ENCODE assay signal across 8 cellular contexts in genomic region chr15:74432968-74433591, GRCh38. TPM values are rescaled to one million over a fixed set of nuclear protein-coding genes. Genes with fewer than 3 reads are reported as not detected.
DNase-seq lines count a peak whose midpoint lies in the region; ATAC-seq and TF ChIP-seq lines count a peak whose summit lies in the region.

No MANE protein-coding gene starts in this region.

- peaks cover 9% of the 10 kb centered on the region for H3K79me1 ChIP-seq in neuronal stem cell (ENCODE audit: low read depth, low read length)

- no peaks in the 10 kb centered on the region for H3K36me3 Mint-ChIP-seq in T-helper 2 cell treated with Interferon-gamma antibody and Interleukin-4, amounts not matched to agents 5 μg/mL and 100 μg/mL, for 36 hours (ENCODE audit: low read depth)
- no peaks in the 10 kb centered on the region for H3K36me3 Mint-ChIP-seq in endodermal cell (ENCODE audit: low read depth)

- H4K91ac ChIP-seq in neuronal stem cell (ENCODE audit: low read depth, low read length, poor library complexity), result no peak overlapping the region

- H3K9ac ChIP-seq in PC-3 (ENCODE audit: low read length) (peak overlapping the region; percentile 91), endodermal cell (ENCODE audit: extremely low read depth, low read length, poor library complexity, severe bottlenecking) (peak overlapping the region; percentile 53), neuronal stem cell (ENCODE audit: low read depth, low read length, poor library complexity) (peak overlapping the region; percentile 90)

- H3K9me2 ChIP-seq in PC-3 (replicated peaks; ENCODE audit: low read length), result no peaks in the 10 kb centered on the region

- intact Hi-C loops in PC-3 (cut with micrococcal nuclease), result loop anchor here (1.0 to 5.0 kb wide), 2 partner anchors 13 to 36 kb away; no protein-coding TSS in a partner anchor

- H3K4me1 Mint-ChIP-seq in T-helper 2 cell treated with Interferon-gamma antibody and Interleukin-4, amounts not matched to agents 5 μg/mL and 100 μg/mL, for 36 hours (ENCODE audit: low read depth), result peaks cover 38% of the 10 kb centered on the region
- H3K4me1 Mint-ChIP-seq in endodermal cell, result peaks cover 18% of the 10 kb centered on the region

- H3K79me2 ChIP-seq in PC-3 (ENCODE audit: low read length), result peaks cover 66% of the 10 kb centered on the region

- no peak overlapping the region for H3K4ac ChIP-seq in neuronal stem cell (ENCODE audit: low read length)

- H3K4me1 ChIP-seq in PC-3 (ENCODE audit: insufficient read depth, low read length) (peaks cover 40% of the 10 kb centered on the region), endodermal cell (ENCODE audit: control insufficient read depth, insufficient read depth, low read length) (peaks cover 9% of the 10 kb centered on the region), neuronal stem cell (ENCODE audit: control insufficient read depth in 2 of 2, insufficient read depth in 1 of 2, low read depth in 1 of 2, low read length in 2 of 2) (peaks cover 16 to 21% of the 10 kb centered on the region in 2 donors)

- no peak overlapping the region for H2AFZ ChIP-seq in PC-3 (ENCODE audit: low read length)
- H2AFZ ChIP-seq in neuronal stem cell (ENCODE audit: low read length), result peak overlapping the region; percentile 94

- no peak for DNase-seq in T-helper 2 cell treated with Interferon-gamma antibody and Interleukin-4, amounts not matched to agents 5 μg/mL and 100 μg/mL, for 36 hours (ENCODE audit: low spot score)
- no peak for DNase-seq in T-helper 2 cell
- no peak for DNase-seq in PC-3
- DNase-seq in endodermal cell, result no peak
- no peak for DNase-seq in neuronal stem cell (ENCODE audit: low spot score)
- no peak for DNase-seq in NCI-H2107 (lab: John Stamatoyannopoulos, UW)
- no peak for DNase-seq in SW480 (ENCODE audit: low spot score)

- peak overlapping the region; percentile 97 for H3K18ac ChIP-seq in neuronal stem cell (ENCODE audit: low read length)

- no peaks in the 10 kb centered on the region for H3F3A ChIP-seq in PC-3 (ENCODE audit: low read length, unreplicated experiment)

- H2AK5ac ChIP-seq in neuronal stem cell (ENCODE audit: low read depth, low read length), result peak overlapping the region; percentile 73

- POLR2A ChIA-PET in PC-3 (lab: Charles Lee; ENCODE audit: unreplicated experiment), result no interaction called here

- H3K27ac ChIP-seq in PC-3 (ENCODE audit: low read length), result peak overlapping the region; percentile 53
- peak overlapping the region; percentile 56 for H3K27ac ChIP-seq in endodermal cell (ENCODE audit: low read depth, low read length)
- no peak overlapping the region for H3K27ac ChIP-seq in neuronal stem cell (replicated peaks; ENCODE audit: low read length)

- peaks cover 22% of the 10 kb centered on the region; the same call in 1 of the 2 replicates for H3K36me3 ChIP-seq in PC-3 (ENCODE audit: low read depth, low read length)
- no peaks in the 10 kb centered on the region for H3K36me3 ChIP-seq in endodermal cell (ENCODE audit: control insufficient read depth, insufficient read depth, low read length)
- H3K36me3 ChIP-seq in neuronal stem cell (replicated peaks in 1 of 2; ENCODE audit: control insufficient read depth in 2 of 2, insufficient read depth in 2 of 2, low read length in 2 of 2), result no peaks in the 10 kb centered on the region

- no peak overlapping the region for H4K8ac ChIP-seq in neuronal stem cell (ENCODE audit: low read depth, low read length)

- H3K23ac ChIP-seq in neuronal stem cell (ENCODE audit: low read depth, low read length, poor library complexity), result peak overlapping the region; percentile 92

- BruUV-seq in PC-3 (replicated peaks; lab: Mats Ljungman, UMichigan), result no TSS peak

- ATAC-seq in PC-3, result peak; percentile 18
- no peak for ATAC-seq in HG02885 (IDR thresholded peaks at IDR 0.05; ENCODE audit: poor library complexity, unreplicated experiment)

- no peak overlapping the region for H3K27ac Mint-ChIP-seq in T-helper 2 cell treated with Interferon-gamma antibody and Interleukin-4, amounts not matched to agents 5 μg/mL and 100 μg/mL, for 36 hours
- no peak overlapping the region for H3K27ac Mint-ChIP-seq in endodermal cell

- H3K14ac ChIP-seq in neuronal stem cell (ENCODE audit: low read length), result no peak overlapping the region

- H3K4me3 Mint-ChIP-seq in T-helper 2 cell treated with Interferon-gamma antibody and Interleukin-4, amounts not matched to agents 5 μg/mL and 100 μg/mL, for 36 hours, result peak overlapping the region; percentile 79
- peak overlapping the region; percentile 55 for H3K4me3 Mint-ChIP-seq in endodermal cell

- no peaks in the 10 kb centered on the region for H3K9me3 ChIP-seq in PC-3 (ENCODE audit: low read length)
- no peaks in the 10 kb centered on the region for H3K9me3 ChIP-seq in endodermal cell (ENCODE audit: control insufficient read depth, low read length)
- H3K9me3 ChIP-seq in neuronal stem cell (replicated peaks in 1 of 2; ENCODE audit: control insufficient read depth in 2 of 2, insufficient read depth in 1 of 2, low read depth in 1 of 2, low read length in 2 of 2), result no peaks in the 10 kb centered on the region

- TF ChIP-seq CTCF in PC-3 (conservative IDR thresholded peaks at IDR 0.05; ENCODE audit: low read depth, low read length), result no peak
- TF ChIP-seq CTCF in endodermal cell (conservative IDR thresholded peaks at IDR 0.05), result no peak

- no peaks in the 10 kb centered on the region for H3K27me3 Mint-ChIP-seq in T-helper 2 cell treated with Interferon-gamma antibody and Interleukin-4, amounts not matched to agents 5 μg/mL and 100 μg/mL, for 36 hours (ENCODE audit: low read depth)
- peaks cover 35% of the 10 kb centered on the region for H3K27me3 Mint-ChIP-seq in endodermal cell (ENCODE audit: insufficient read depth)

- WGBS in endodermal cell (ENCODE audit: insufficient coverage in 1 of 2, insufficient read length in 1 of 2), 2 experiments, result 0 to 2% methylated on average over 10 to 64 of the region's 64 CpGs
- WGBS in neuronal stem cell (ENCODE audit: extremely low coverage in 2 of 2, insufficient read length in 2 of 2, insufficient replicate concordance in 1 of 2), 2 donors, result no CpG with 5 or more reads among the region's 64 CpGs

- H3K4me3 ChIP-seq in PC-3 (ENCODE audit: low read length) (peak overlapping the region; percentile 94), endodermal cell (ENCODE audit: low read length) (peak overlapping the region; percentile 82), neuronal stem cell (ENCODE audit: low read length in 2 of 2) (peak overlapping the region; percentile 75 to 97)

- H2BK5ac ChIP-seq in neuronal stem cell (ENCODE audit: low read length), result no peak overlapping the region

- no peaks in the 10 kb centered on the region for H3K9me3 Mint-ChIP-seq in T-helper 2 cell treated with Interferon-gamma antibody and Interleukin-4, amounts not matched to agents 5 μg/mL and 100 μg/mL, for 36 hours
- H3K9me3 Mint-ChIP-seq in endodermal cell, result no peaks in the 10 kb centered on the region

- no peak overlapping the region for H2BK12ac ChIP-seq in neuronal stem cell (ENCODE audit: low read length)

- H2BK120ac ChIP-seq in neuronal stem cell (ENCODE audit: low read depth, low read length), result no peak overlapping the region

- peak overlapping the region; percentile 99 for H3K4me2 ChIP-seq in PC-3 (ENCODE audit: low read length)
- H3K4me2 ChIP-seq in neuronal stem cell (ENCODE audit: insufficient read depth, low read length, poor library complexity, severe bottlenecking), result peak overlapping the region; percentile 93

- H4K20me1 ChIP-seq in PC-3 (ENCODE audit: low read length), result peaks cover 52% of the 10 kb centered on the region

- no peak overlapping the region for H2BK15ac ChIP-seq in neuronal stem cell (ENCODE audit: low read length)

- CTCF ChIA-PET in PC-3 (lab: Charles Lee), result no interaction called here

- H3K27me3 ChIP-seq in PC-3 (ENCODE audit: low read length) (no peaks in the 10 kb centered on the region), endodermal cell (ENCODE audit: control insufficient read depth, insufficient read depth, low read length, poor library complexity, severe bottlenecking) (peaks cover 8% of the 10 kb centered on the region), neuronal stem cell (ENCODE audit: control insufficient read depth in 3 of 3, insufficient read depth in 3 of 3, low read depth in 1 of 3, low read length in 3 of 3) (peaks cover 0 to 36% (median 11%) of the 10 kb centered on the region in 3 experiments)

RNA-seq across cellular contexts. Expression of gene SEMA7A, which starts 0.7 kb away (rescaled TPM):
- total RNA-seq in PC-3 (2014; rRNA removed) (74.9 and 75.9 TPM in 2 replicates), endodermal cell (1 to 10 TPM; 8.1 to 8.2 TPM)
- 21.8 TPM for polyA plus RNA-seq in endodermal cell (2013, experiment 1 of 2)
- 21.5 TPM for polyA plus RNA-seq in endodermal cell (2013, experiment 2 of 2)
- 10.3 TPM for polyA plus RNA-seq in neuronal stem cell (2013, experiment 1 of 2)
- 10.3 TPM for polyA plus RNA-seq in neuronal stem cell (2013, experiment 2 of 2)

RNA-seq across cellular contexts. Expression of gene UBL7, which starts 27.9 kb away (rescaled TPM):
- total RNA-seq in PC-3 (2014; rRNA removed) (46.1 and 57.1 TPM in 2 replicates), endodermal cell (10 to 100 TPM; 38.5 to 52.6 TPM)
- polyA plus RNA-seq in endodermal cell (2013, experiment 1 of 2), result 62.0 TPM
- 50.5 TPM for polyA plus RNA-seq in endodermal cell (2013, experiment 2 of 2)
- 45.9 TPM for polyA plus RNA-seq in neuronal stem cell (2013, experiment 1 of 2)
- polyA plus RNA-seq in neuronal stem cell (2013, experiment 2 of 2), result 44.1 TPM
